ENCODE assay signal across 1 cellular context in the genomic region with DNA sequence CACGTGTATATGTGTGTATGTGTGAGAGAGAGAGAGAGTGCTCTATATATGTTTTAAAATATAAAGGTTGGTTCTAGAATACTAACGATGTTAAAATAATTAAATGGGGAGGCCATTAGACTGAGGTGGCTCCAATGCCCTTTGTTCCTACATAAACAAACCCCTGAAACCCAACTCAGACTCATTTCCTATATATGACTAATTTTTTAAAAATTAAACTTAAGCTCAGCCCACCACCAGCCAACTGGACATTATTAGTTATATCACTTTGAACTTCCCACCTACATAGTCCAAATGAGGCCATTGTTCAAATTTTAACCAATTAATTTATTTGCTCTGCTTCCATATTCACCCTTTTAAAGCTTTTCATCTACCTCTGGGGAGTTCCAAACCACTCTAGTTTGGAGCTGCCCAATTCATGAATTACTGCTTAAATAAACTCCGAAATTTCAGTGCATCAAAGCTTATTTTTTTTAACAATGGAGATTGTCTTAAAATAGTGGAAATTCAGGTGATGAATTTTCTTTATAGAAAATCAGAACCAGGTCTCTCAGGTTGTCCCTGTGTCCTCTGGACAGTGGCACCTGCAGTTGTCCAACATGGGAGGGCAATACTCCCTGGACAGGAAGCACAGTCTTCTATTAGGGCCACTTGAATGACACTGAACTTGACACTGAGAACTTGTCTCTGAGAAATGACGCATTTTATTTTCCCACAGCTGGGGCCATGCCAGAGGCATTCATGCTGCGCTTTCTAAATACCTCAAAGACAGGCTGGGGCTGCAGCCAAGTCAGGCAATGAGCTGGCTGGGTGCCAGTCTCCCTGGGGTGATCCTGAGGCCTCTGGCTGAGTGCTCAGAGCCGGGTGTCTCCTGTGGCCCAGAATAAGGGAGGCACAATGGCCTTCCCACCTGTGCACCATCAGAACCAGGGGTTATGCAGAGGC.
A peak's percentile ranks its signal among the peaks of the same experiment; 100 is the strongest.
TF ChIP-seq lines count a peak whose summit lies in the region.

No MANE protein-coding gene starts in this region.

TF ChIP-seq in HEK293, 187 proteins besides CTCF, POLR2A, EP300 and RAD21 (continued from another document):
- TF ChIP-seq ZXDB (tag by site-specific recombination; IDR thresholded peaks at IDR 0.05) (0 out of 2 replicates have a peak, but pooled peaks have one; percentile 26), ZSCAN30 (tag by site-specific recombination; IDR thresholded peaks at IDR 0.05) (peak; percentile 90), SCRT2 (tag by site-specific recombination; IDR thresholded peaks at IDR 0.05) (no peak), ZNF239 (tag by site-specific recombination; IDR thresholded peaks at IDR 0.05) (no peak), FEZF1 (tag by site-specific recombination; IDR thresholded peaks at IDR 0.05) (peak; percentile 81), ZNF626 (tag by site-specific recombination; IDR thresholded peaks at IDR 0.05) (no peak), ZNF24 (tag by site-specific recombination; IDR thresholded peaks at IDR 0.05) (peak; percentile 46; the same call in 1 of the 2 replicates), ZIC2 (tag by site-specific recombination; IDR thresholded peaks at IDR 0.05) (peak; percentile 93), ZNF571 (tag by site-specific recombination; IDR thresholded peaks at IDR 0.05) (no peak), ZNF311 (tag by site-specific recombination; IDR thresholded peaks at IDR 0.05; ENCODE audit: borderline replicate concordance) (no peak), IKZF3 (tag by site-specific recombination; IDR thresholded peaks at IDR 0.05) (peak; percentile 90), ZBTB8A (tag by site-specific recombination; IDR thresholded peaks at IDR 0.05) (peak; percentile 42; the same call in 1 of the 2 replicates), ZEB2 (tag by site-specific recombination; IDR thresholded peaks at IDR 0.05) (0 out of 2 replicates have a peak, but pooled peaks have one; percentile 67), ZBTB21 (tag by site-specific recombination; IDR thresholded peaks at IDR 0.05) (peak; percentile 63; the same call in 1 of the 2 replicates), ZNF423 (tag by site-specific recombination; IDR thresholded peaks at IDR 0.05) (peak; percentile 96), ZNF549 (tag by site-specific recombination; IDR thresholded peaks at IDR 0.05) (peak; percentile 99)
- TF ChIP-seq, protein P1, sequence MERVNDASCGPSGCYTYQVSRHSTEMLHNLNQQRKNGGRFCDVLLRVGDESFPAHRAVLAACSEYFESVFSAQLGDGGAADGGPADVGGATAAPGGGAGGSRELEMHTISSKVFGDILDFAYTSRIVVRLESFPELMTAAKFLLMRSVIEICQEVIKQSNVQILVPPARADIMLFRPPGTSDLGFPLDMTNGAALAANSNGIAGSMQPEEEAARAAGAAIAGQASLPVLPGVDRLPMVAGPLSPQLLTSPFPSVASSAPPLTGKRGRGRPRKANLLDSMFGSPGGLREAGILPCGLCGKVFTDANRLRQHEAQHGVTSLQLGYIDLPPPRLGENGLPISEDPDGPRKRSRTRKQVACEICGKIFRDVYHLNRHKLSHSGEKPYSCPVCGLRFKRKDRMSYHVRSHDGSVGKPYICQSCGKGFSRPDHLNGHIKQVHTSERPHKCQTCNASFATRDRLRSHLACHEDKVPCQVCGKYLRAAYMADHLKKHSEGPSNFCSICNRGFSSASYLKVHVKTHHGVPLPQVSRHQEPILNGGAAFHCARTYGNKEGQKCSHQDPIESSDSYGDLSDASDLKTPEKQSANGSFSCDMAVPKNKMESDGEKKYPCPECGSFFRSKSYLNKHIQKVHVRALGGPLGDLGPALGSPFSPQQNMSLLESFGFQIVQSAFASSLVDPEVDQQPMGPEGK (tag by site-specific recombination; IDR thresholded peaks at IDR 0.05) = peak; percentile 41
- TF ChIP-seq, protein P2, sequence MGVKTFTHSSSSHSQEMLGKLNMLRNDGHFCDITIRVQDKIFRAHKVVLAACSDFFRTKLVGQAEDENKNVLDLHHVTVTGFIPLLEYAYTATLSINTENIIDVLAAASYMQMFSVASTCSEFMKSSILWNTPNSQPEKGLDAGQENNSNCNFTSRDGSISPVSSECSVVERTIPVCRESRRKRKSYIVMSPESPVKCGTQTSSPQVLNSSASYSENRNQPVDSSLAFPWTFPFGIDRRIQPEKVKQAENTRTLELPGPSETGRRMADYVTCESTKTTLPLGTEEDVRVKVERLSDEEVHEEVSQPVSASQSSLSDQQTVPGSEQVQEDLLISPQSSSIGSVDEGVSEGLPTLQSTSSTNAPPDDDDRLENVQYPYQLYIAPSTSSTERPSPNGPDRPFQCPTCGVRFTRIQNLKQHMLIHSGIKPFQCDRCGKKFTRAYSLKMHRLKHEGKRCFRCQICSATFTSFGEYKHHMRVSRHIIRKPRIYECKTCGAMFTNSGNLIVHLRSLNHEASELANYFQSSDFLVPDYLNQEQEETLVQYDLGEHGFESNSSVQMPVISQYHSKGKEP (tag by site-specific recombination; IDR thresholded peaks at IDR 0.05) = peak; percentile 95
- TF ChIP-seq, protein P3, sequence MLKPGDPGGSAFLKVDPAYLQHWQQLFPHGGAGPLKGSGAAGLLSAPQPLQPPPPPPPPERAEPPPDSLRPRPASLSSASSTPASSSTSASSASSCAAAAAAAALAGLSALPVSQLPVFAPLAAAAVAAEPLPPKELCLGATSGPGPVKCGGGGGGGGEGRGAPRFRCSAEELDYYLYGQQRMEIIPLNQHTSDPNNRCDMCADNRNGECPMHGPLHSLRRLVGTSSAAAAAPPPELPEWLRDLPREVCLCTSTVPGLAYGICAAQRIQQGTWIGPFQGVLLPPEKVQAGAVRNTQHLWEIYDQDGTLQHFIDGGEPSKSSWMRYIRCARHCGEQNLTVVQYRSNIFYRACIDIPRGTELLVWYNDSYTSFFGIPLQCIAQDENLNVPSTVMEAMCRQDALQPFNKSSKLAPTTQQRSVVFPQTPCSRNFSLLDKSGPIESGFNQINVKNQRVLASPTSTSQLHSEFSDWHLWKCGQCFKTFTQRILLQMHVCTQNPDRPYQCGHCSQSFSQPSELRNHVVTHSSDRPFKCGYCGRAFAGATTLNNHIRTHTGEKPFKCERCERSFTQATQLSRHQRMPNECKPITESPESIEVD (tag by site-specific recombination; IDR thresholded peaks at IDR 0.05) = 0 out of 2 replicates have a peak, but pooled peaks have one; percentile 30
- TF ChIP-seq, protein P4, sequence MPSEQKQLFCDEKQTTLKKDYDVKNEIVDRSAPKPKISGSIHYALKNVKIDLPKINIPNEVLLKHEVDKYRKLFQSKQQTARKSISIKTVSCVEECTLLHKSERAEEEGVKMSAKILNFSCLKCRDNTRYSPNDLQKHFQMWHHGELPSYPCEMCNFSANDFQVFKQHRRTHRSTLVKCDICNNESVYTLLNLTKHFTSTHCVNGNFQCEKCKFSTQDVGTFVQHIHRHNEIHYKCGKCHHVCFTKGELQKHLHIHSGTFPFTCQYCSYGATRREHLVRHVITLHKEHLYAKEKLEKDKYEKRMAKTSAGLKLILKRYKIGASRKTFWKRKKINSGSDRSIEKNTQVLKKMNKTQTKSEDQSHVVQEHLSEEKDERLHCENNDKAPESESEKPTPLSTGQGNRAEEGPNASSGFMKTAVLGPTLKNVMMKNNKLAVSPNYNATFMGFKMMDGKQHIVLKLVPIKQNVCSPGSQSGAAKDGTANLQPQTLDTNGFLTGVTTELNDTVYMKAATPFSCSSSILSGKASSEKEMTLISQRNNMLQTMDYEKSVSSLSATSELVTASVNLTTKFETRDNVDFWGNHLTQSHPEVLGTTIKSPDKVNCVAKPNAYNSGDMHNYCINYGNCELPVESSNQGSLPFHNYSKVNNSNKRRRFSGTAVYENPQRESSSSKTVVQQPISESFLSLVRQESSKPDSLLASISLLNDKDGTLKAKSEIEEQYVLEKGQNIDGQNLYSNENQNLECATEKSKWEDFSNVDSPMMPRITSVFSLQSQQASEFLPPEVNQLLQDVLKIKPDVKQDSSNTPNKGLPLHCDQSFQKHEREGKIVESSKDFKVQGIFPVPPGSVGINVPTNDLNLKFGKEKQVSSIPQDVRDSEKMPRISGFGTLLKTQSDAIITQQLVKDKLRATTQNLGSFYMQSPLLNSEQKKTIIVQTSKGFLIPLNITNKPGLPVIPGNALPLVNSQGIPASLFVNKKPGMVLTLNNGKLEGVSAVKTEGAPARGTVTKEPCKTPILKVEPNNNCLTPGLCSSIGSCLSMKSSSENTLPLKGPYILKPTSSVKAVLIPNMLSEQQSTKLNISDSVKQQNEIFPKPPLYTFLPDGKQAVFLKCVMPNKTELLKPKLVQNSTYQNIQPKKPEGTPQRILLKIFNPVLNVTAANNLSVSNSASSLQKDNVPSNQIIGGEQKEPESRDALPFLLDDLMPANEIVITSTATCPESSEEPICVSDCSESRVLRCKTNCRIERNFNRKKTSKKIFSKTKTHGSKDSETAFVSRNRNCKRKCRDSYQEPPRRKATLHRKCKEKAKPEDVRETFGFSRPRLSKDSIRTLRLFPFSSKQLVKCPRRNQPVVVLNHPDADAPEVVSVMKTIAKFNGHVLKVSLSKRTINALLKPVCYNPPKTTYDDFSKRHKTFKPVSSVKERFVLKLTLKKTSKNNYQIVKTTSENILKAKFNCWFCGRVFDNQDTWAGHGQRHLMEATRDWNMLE (tag by site-specific recombination; conservative IDR thresholded peaks at IDR 0.05; ENCODE audit: low read depth) = peak; percentile 62
